ENCODE assay signal across 1 cellular context in genomic region chr22:21688706-21689381, GRCh38.
A peak's percentile ranks its signal among the peaks of the same experiment; 100 is the strongest.
TF ChIP-seq lines count a peak whose summit lies in the region.

No MANE protein-coding gene starts in this region.

TF ChIP-seq in K562, 482 proteins besides CTCF, POLR2A, EP300 and RAD21 (continued from another document and continues in another):
- TF ChIP-seq ZBTB9 (CRISPR knock-in tag; IDR thresholded peaks at IDR 0.05) (0 out of 2 replicates have a peak, but pooled peaks have one; percentile 37), RB1 (IDR thresholded peaks at IDR 0.05; ENCODE audit: low read depth) (no peak), ZBTB34 (CRISPR knock-in tag; IDR thresholded peaks at IDR 0.05) (no peak), SMC3 (conservative IDR thresholded peaks at IDR 0.05; ENCODE audit: insufficient read depth, low read depth, low read length) (no peak), DPF2 (IDR thresholded peaks at IDR 0.05) (no peak), DEAF1 (CRISPR knock-in tag; IDR thresholded peaks at IDR 0.05) (no peak), ADNP (tag; IDR thresholded peaks at IDR 0.05) (no peak), CREM (IDR thresholded peaks at IDR 0.05; ENCODE audit: low read depth) (no peak), ZNF551 (CRISPR knock-in tag; IDR thresholded peaks at IDR 0.05) (no peak), CREBBP (IDR thresholded peaks at IDR 0.05; ENCODE audit: low read depth, low read length) (no peak), TFAP4 (CRISPR knock-in tag; IDR thresholded peaks at IDR 0.05; ENCODE audit: borderline replicate concordance) (peak; percentile 27; the same call in 1 of the 2 replicates), MCM7 (IDR thresholded peaks at IDR 0.05) (no peak), PHF21A (IDR thresholded peaks at IDR 0.05; ENCODE audit: borderline replicate concordance, low read depth) (no peak), TARDBP (IDR thresholded peaks at IDR 0.05) (no peak), POLR2B (IDR thresholded peaks at IDR 0.05; ENCODE audit: low read depth, partially characterized antibody) (peak; percentile 26), ZNF398 (CRISPR knock-in tag; IDR thresholded peaks at IDR 0.05) (no peak), PRPF4 (IDR thresholded peaks at IDR 0.05; ENCODE audit: insufficient read depth, low read depth, low read length, poor library complexity, severe bottlenecking) (no peak), POLR2G (IDR thresholded peaks at IDR 0.05; ENCODE audit: low read depth, low read length) (peak; percentile 69), ZNF639 (CRISPR knock-in tag; conservative IDR thresholded peaks at IDR 0.05 in 1 of 2, IDR thresholded peaks at IDR 0.05 in 1 of 2) (no peak), SP2 (IDR thresholded peaks at IDR 0.05; ENCODE audit: extremely low read depth, low read depth, low read length, poor library complexity, severe bottlenecking) (no peak), STAG1 (CRISPR knock-in tag; IDR thresholded peaks at IDR 0.05; ENCODE audit: borderline replicate concordance) (peak; percentile 8; the same call in 1 of the 2 replicates), ZBTB1 (CRISPR knock-in tag; IDR thresholded peaks at IDR 0.05; ENCODE audit: borderline replicate concordance, low read depth) (peak; percentile 55; the same call in 1 of the 2 replicates), MTA1 (IDR thresholded peaks at IDR 0.05; ENCODE audit: borderline replicate concordance) (no peak), ZNF212 (CRISPR knock-in tag; IDR thresholded peaks at IDR 0.05) (no peak), NCOA4 (IDR thresholded peaks at IDR 0.05; ENCODE audit: partially characterized antibody) (no peak), POU5F1 (IDR thresholded peaks at IDR 0.05; ENCODE audit: borderline replicate concordance, low read depth, low read length, partially characterized antibody) (no peak), BCOR (IDR thresholded peaks at IDR 0.05) (no peak), THAP12 (CRISPR knock-in tag; IDR thresholded peaks at IDR 0.05) (0 out of 2 replicates have a peak, but pooled peaks have one; percentile 5), SP1 (CRISPR knock-in tag; IDR thresholded peaks at IDR 0.05) (no peak), PHF20 (IDR thresholded peaks at IDR 0.05; ENCODE audit: partially characterized antibody) (no peak), BDP1 (IDR thresholded peaks at IDR 0.05; ENCODE audit: insufficient read depth, insufficient read length) (no peak), BHLHE40 (IDR thresholded peaks at IDR 0.05; ENCODE audit: low read length) (no peak), ETS2 (tag; IDR thresholded peaks at IDR 0.05; ENCODE audit: borderline replicate concordance, poor library complexity, severe bottlenecking) (no peak), ZBTB33 (CRISPR knock-in tag; IDR thresholded peaks at IDR 0.05) (no peak), NFXL1 (CRISPR knock-in tag; IDR thresholded peaks at IDR 0.05) (no peak), TGIF2 (CRISPR knock-in tag; IDR thresholded peaks at IDR 0.05) (no peak), ERF (CRISPR knock-in tag; IDR thresholded peaks at IDR 0.05) (no peak), RBM25 (IDR thresholded peaks at IDR 0.05; ENCODE audit: low read depth, low read length, severe bottlenecking) (no peak), YY1 (IDR thresholded peaks at IDR 0.05; ENCODE audit: borderline replicate concordance in 1 of 3, control insufficient read depth in 1 of 3, extremely low read depth in 1 of 3, insufficient read depth in 3 of 3, insufficient read length in 1 of 3, insufficient replicate concordance in 2 of 3, low read depth in 1 of 3, low read length in 2 of 3) (peak in 1 of 3 experiments; percentile 9), MBD2 (IDR thresholded peaks at IDR 0.05; ENCODE audit: borderline replicate concordance, low read depth) (no peak), TEAD4 (IDR thresholded peaks at IDR 0.05; ENCODE audit: low read length) (no peak), TEAD4 (CRISPR knock-in tag; IDR thresholded peaks at IDR 0.05; ENCODE audit: borderline replicate concordance) (no peak; the same call in 1 of the 2 replicates), THRA (IDR thresholded peaks at IDR 0.05) (no peak), HBP1 (CRISPR knock-in tag; IDR thresholded peaks at IDR 0.05) (peak; percentile 63; the same call in 1 of the 2 replicates), NR3C1 (CRISPR knock-in tag; IDR thresholded peaks at IDR 0.05) (no peak; the same call in 1 of the 2 replicates), ZNF445 (CRISPR knock-in tag; IDR thresholded peaks at IDR 0.05; ENCODE audit: low read depth) (no peak), NR2C1 (IDR thresholded peaks at IDR 0.05) (no peak), NR2C1 (tag; IDR thresholded peaks at IDR 0.05) (no peak), ZNF41 (CRISPR knock-in tag; conservative IDR thresholded peaks at IDR 0.05) (no peak), SMARCA5 (IDR thresholded peaks at IDR 0.05) (no peak), KLF10 (CRISPR knock-in tag; IDR thresholded peaks at IDR 0.05) (no peak), E2F1 (CRISPR knock-in tag; IDR thresholded peaks at IDR 0.05) (peak; percentile 37; the same call in 1 of the 2 replicates)
